ENCODE assay signal across 1 cellular context in genomic region chr10:70590663-70591416, GRCh38.
TF ChIP-seq lines count a peak whose summit lies in the region.

No MANE protein-coding gene starts in this region.

TF ChIP-seq in K562, 482 proteins besides CTCF, POLR2A, EP300 and RAD21 (continued from another document and continues in another):
- no peak for TF ChIP-seq ZNF280A (IDR thresholded peaks at IDR 0.05; ENCODE audit: low read depth, partially characterized antibody)
- TF ChIP-seq ZFX (CRISPR knock-in tag; IDR thresholded peaks at IDR 0.05), result no peak
- TF ChIP-seq ZNF696 (CRISPR knock-in tag; conservative IDR thresholded peaks at IDR 0.05), result peak; percentile 81; the same call in 1 of the 2 replicates
- no peak for TF ChIP-seq FOXM1 (IDR thresholded peaks at IDR 0.05; ENCODE audit: low read depth)
- no peak for TF ChIP-seq FOXM1 (CRISPR knock-in tag; IDR thresholded peaks at IDR 0.05; ENCODE audit: low read depth)
- TF ChIP-seq BRD9 (IDR thresholded peaks at IDR 0.05; ENCODE audit: low read depth, partially characterized antibody), result no peak
- TF ChIP-seq ETS1 (conservative IDR thresholded peaks at IDR 0.05; ENCODE audit: control insufficient read depth, low read depth, low read length), result no peak
- TF ChIP-seq HMBOX1 (IDR thresholded peaks at IDR 0.05), result no peak; the same call in 1 of the 2 replicates
- TF ChIP-seq POLR3G (IDR thresholded peaks at IDR 0.05; ENCODE audit: extremely low read depth, insufficient read length, insufficient replicate concordance), result no peak
- peak; percentile 82 for TF ChIP-seq ZNF23 (CRISPR knock-in tag; IDR thresholded peaks at IDR 0.05)
- no peak for TF ChIP-seq CBX2 (IDR thresholded peaks at IDR 0.05; ENCODE audit: insufficient read depth, low read length, poor library complexity, severe bottlenecking)
- no peak for TF ChIP-seq STAT5A (IDR thresholded peaks at IDR 0.05; ENCODE audit: borderline replicate concordance, low read length)
- peak; percentile 91 for TF ChIP-seq ETS2 (tag; IDR thresholded peaks at IDR 0.05; ENCODE audit: borderline replicate concordance, poor library complexity, severe bottlenecking)
- no peak for TF ChIP-seq ARHGAP35 (IDR thresholded peaks at IDR 0.05; ENCODE audit: partially characterized antibody)
- no peak for TF ChIP-seq SMARCC2 (IDR thresholded peaks at IDR 0.05; ENCODE audit: low read depth)
- TF ChIP-seq NR3C1 (CRISPR knock-in tag; IDR thresholded peaks at IDR 0.05), result no peak
- TF ChIP-seq NFXL1 (CRISPR knock-in tag; IDR thresholded peaks at IDR 0.05), result peak; percentile 98
- TF ChIP-seq MAZ (CRISPR knock-in tag; conservative IDR thresholded peaks at IDR 0.05 in 1 of 2, IDR thresholded peaks at IDR 0.05 in 1 of 2), result peak in 1 of 2 experiments; percentile 97; a peak in 2 of 4 replicates
- TF ChIP-seq RREB1 (CRISPR knock-in tag; IDR thresholded peaks at IDR 0.05), result peak; percentile 99
- no peak for TF ChIP-seq ZC3H8 (IDR thresholded peaks at IDR 0.05)
- TF ChIP-seq SMARCE1 (IDR thresholded peaks at IDR 0.05), result no peak
- TF ChIP-seq RFX5 (IDR thresholded peaks at IDR 0.05; ENCODE audit: low read depth, low read length), result no peak
- TF ChIP-seq BHLHE40 (IDR thresholded peaks at IDR 0.05; ENCODE audit: low read length), result no peak
- TF ChIP-seq IRF9 (tag; IDR thresholded peaks at IDR 0.05), result peak; percentile 97
- peak; percentile 91 for TF ChIP-seq ZNF561 (CRISPR knock-in tag; conservative IDR thresholded peaks at IDR 0.05)
- TF ChIP-seq CREB3 (tag; conservative IDR thresholded peaks at IDR 0.05; ENCODE audit: low read depth), result peak; percentile 100
- TF ChIP-seq KHSRP (IDR thresholded peaks at IDR 0.05), result no peak
- TF ChIP-seq ATF3 (IDR thresholded peaks at IDR 0.05), result no peak
- no peak for TF ChIP-seq ATF3 (CRISPR knock-in tag; conservative IDR thresholded peaks at IDR 0.05)
- TF ChIP-seq ZNF175 (CRISPR knock-in tag; IDR thresholded peaks at IDR 0.05; ENCODE audit: low read depth), result peak; percentile 99
- no peak for TF ChIP-seq ZBTB7A (IDR thresholded peaks at IDR 0.05; ENCODE audit: borderline replicate concordance, control insufficient read depth, low read depth, low read length)
- no peak for TF ChIP-seq HNRNPH1 (optimal IDR thresholded peaks at IDR 0.05; ENCODE audit: low read depth, low read length)
- no peak for TF ChIP-seq SPI1 (IDR thresholded peaks at IDR 0.05; ENCODE audit: borderline replicate concordance, low read depth, low read length)
- no peak for TF ChIP-seq COPS2 (conservative IDR thresholded peaks at IDR 0.05)
- TF ChIP-seq MCM3 (IDR thresholded peaks at IDR 0.05), result no peak
- no peak for TF ChIP-seq DACH1 (IDR thresholded peaks at IDR 0.05; ENCODE audit: partially characterized antibody)
- TF ChIP-seq ZBTB8A (IDR thresholded peaks at IDR 0.05; ENCODE audit: partially characterized antibody), result no peak
- 0 out of 2 replicates have a peak, but pooled peaks have one; percentile 41 for TF ChIP-seq JUNB (CRISPR knock-in tag; conservative IDR thresholded peaks at IDR 0.05)
- TF ChIP-seq ZBTB43 (CRISPR knock-in tag; IDR thresholded peaks at IDR 0.05), result no peak
- TF ChIP-seq KDM1A (IDR thresholded peaks at IDR 0.05), result 0 out of 4 replicates have a peak, but pooled peaks of 1 of the 2 experiments have one; percentile 19
- peak; percentile 95 for TF ChIP-seq ATF4 (CRISPR knock-in tag; IDR thresholded peaks at IDR 0.05)
- TF ChIP-seq SNIP1 (IDR thresholded peaks at IDR 0.05; ENCODE audit: low read depth), result no peak
- no peak for TF ChIP-seq GATAD2B (IDR thresholded peaks at IDR 0.05; ENCODE audit: borderline replicate concordance)
- peak; percentile 86 for TF ChIP-seq ZBTB34 (CRISPR knock-in tag; IDR thresholded peaks at IDR 0.05)
- peak; percentile 96 for TF ChIP-seq TAF7 (tag; IDR thresholded peaks at IDR 0.05)
- TF ChIP-seq BRF1 (IDR thresholded peaks at IDR 0.05; ENCODE audit: borderline replicate concordance, extremely low read depth, insufficient read length), result no peak
- TF ChIP-seq MED1 (CRISPR knock-in tag; IDR thresholded peaks at IDR 0.05; ENCODE audit: borderline replicate concordance), result no peak
- peak; percentile 97 for TF ChIP-seq ZNF165 (CRISPR knock-in tag; IDR thresholded peaks at IDR 0.05; ENCODE audit: borderline replicate concordance)
- TF ChIP-seq NBN (IDR thresholded peaks at IDR 0.05; ENCODE audit: low read depth), result no peak
- no peak for TF ChIP-seq RFX1 (IDR thresholded peaks at IDR 0.05)
- no peak for TF ChIP-seq RB1 (IDR thresholded peaks at IDR 0.05; ENCODE audit: low read depth)
- no peak for TF ChIP-seq GTF2F1 (IDR thresholded peaks at IDR 0.05; ENCODE audit: low read depth, low read length)
